In the genomic region with DNA sequence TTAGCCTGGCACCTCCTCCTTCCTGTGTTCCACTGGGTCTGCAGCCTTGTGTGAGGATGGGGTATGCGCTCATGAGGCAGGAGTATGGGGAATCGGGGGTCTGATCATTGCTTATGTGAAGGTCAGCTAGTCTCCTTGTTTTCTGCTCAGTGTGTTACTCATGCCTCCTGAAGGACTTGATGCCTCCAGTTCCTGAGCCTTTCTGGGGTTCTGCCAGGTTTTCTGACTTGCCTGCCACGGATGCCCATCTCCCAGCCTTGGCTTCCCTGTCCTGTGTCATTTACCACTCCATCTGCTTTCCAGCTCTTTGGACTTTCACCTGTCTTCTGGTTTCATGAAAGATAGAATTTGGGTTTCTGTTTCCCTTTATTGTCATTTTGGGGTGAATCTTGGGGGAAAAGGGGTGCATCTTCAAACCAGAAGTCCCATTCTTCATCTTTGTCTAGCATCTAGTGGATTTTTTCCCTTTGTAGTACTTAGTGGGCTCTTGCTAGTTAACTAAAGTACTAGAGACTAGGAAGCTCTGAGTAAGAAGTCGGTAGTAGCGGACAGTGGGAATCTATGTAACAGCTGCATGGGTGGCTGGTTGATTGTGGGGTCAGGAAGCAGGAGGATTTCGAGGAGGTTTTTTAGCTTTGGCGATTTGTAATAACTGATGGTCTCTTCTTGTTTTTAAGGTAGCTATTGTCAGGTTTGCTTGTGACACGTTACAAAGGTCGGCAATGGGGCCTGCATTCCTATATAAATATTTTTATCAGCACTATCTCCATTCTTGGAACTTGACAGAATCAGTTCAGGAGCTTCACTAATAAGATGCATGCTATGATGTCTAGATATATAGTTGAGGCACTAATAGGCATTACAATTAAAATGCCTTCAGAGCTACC, we compare ENCODE assay signal across 9 cellular contexts. TPM values are rescaled to one million over a fixed set of nuclear protein-coding genes. Genes with fewer than 3 reads are reported as not detected.
DNase-seq lines count a peak whose midpoint lies in the region; ATAC-seq and TF ChIP-seq lines count a peak whose summit lies in the region.
"Had no signal": no experiment of that assay in that cellular context is flagged by ENCODE, and none has a peak within 500 bp of the region (broad histone marks: within the 10 kb centered on the region; RNA-seq: fewer than 3 reads in every experiment).

No MANE protein-coding gene starts in this region.

- 74 to 77% (median 76%) methylated on average over 9 of the region's 9 CpGs for WGBS in heart left ventricle, 4 donors
- 89 to 90% methylated on average over 9 of the region's 9 CpGs for WGBS in testis, 2 donors

- H3K79me2 ChIP-seq in SU-DHL-6 (ENCODE audit: insufficient read depth, low read length) = peaks cover 100% of the 10 kb centered on the region

- H3K4me3 ChIP-seq in heart left ventricle = no peak overlapping the region
- H3K4me3 ChIP-seq in SU-DHL-6 (ENCODE audit: insufficient read depth, low read length, poor library complexity, severe bottlenecking) = no peak overlapping the region
- H3K4me3 ChIP-seq in testis = no peak overlapping the region

- ATAC-seq in heart left ventricle = peak; percentile 2 to 28 (median 14)
- ATAC-seq in Right ventricle myocardium inferior = no peak
- ATAC-seq in foreskin keratinocyte = peak; percentile 9
- ATAC-seq in HG02588 (IDR thresholded peaks at IDR 0.05; ENCODE audit: unreplicated experiment) = no peak
- no peak for ATAC-seq in HG02885 (IDR thresholded peaks at IDR 0.05; ENCODE audit: poor library complexity, unreplicated experiment)

- H3F3A ChIP-seq in SU-DHL-6 (ENCODE audit: insufficient read depth) = peaks cover 25% of the 10 kb centered on the region

- peak overlapping the region in 6 of 12 donors; percentile 6 to 72 (median 34) for H3K27ac ChIP-seq in heart left ventricle
- H3K27ac ChIP-seq in SU-DHL-6 (ENCODE audit: low read depth, low read length) = peak overlapping the region; percentile 22; the same call in 1 of the 2 replicates
- H3K27ac ChIP-seq in foreskin keratinocyte = no peak overlapping the region
- H3K27ac ChIP-seq in testis = no peak overlapping the region

- H3K27me3 ChIP-seq in heart left ventricle = no peaks in the 10 kb centered on the region
- no peaks in the 10 kb centered on the region for H3K27me3 ChIP-seq in SU-DHL-6 (ENCODE audit: low read length)
- no peaks in the 10 kb centered on the region for H3K27me3 ChIP-seq in foreskin keratinocyte
- H3K27me3 ChIP-seq in testis = no peaks in the 10 kb centered on the region

- DNase-seq in heart left ventricle (peak in 1 of 5 donors; percentile 45), Right ventricle myocardium inferior (ENCODE audit: missing footprints) (no peak), foreskin keratinocyte (peak in 1 of 2 donors; percentile 9), testis (no peak)
- no peak for DNase-seq in stimulated activated naive CD4-positive, alpha-beta T cell (lab: John Stamatoyannopoulos, UW)
- DNase-seq: endodermal cell had no signal

- intact Hi-C loops in heart left ventricle (cut with DNase I) = no loop called here
- intact Hi-C loops in Right ventricle myocardium inferior (cut with DNase I) = no loop called here
- intact Hi-C loops in testis (cut with DNase I; ENCODE audit: low total_unique reads) = no loop called here

- no peak overlapping the region for H2AFZ ChIP-seq in SU-DHL-6 (ENCODE audit: low read depth, low read length, severe bottlenecking)

- TF ChIP-seq POLR2A in heart left ventricle (IDR thresholded peaks at IDR 0.05) = no peak
- TF ChIP-seq POLR2A in testis (IDR thresholded peaks at IDR 0.05) = no peak

- no peak overlapping the region for H3K9ac ChIP-seq in SU-DHL-6 (ENCODE audit: low read length)

- H4K20me1 ChIP-seq in SU-DHL-6 (ENCODE audit: low read depth, low read length) = peaks cover 15% of the 10 kb centered on the region; the same call in 1 of the 2 replicates

- TF ChIP-seq CTCF in heart left ventricle (IDR thresholded peaks at IDR 0.05) (no peak), SU-DHL-6 (IDR thresholded peaks at IDR 0.05; ENCODE audit: insufficient read depth, low read length, poor library complexity, severe bottlenecking) (no peak), foreskin keratinocyte (conservative IDR thresholded peaks at IDR 0.05) (no peak), testis (IDR thresholded peaks at IDR 0.05) (no peak)

- H3K9me2 ChIP-seq in SU-DHL-6 (replicated peaks; ENCODE audit: insufficient read depth, low read length) = no peaks in the 10 kb centered on the region

- H3K9me3 ChIP-seq in heart left ventricle (no peaks in the 10 kb centered on the region), SU-DHL-6 (ENCODE audit: insufficient read depth, low read length) (no peaks in the 10 kb centered on the region), testis (no peaks in the 10 kb centered on the region)

- H3K36me3 ChIP-seq in heart left ventricle (peaks cover 0 to 12% (median 0%) of the 10 kb centered on the region in 9 donors), SU-DHL-6 (ENCODE audit: low read length) (no peaks in the 10 kb centered on the region), testis (ENCODE audit: low read depth, missing control alignments) (no peaks in the 10 kb centered on the region)

- H3K4me1 ChIP-seq in heart left ventricle (peaks cover 4 to 85% (median 64%) of the 10 kb centered on the region in 12 donors), foreskin keratinocyte (peaks cover 40% of the 10 kb centered on the region), testis (no peaks in the 10 kb centered on the region)

- peak overlapping the region; percentile 91 for H3K4me2 ChIP-seq in SU-DHL-6 (ENCODE audit: low read depth, low read length, poor library complexity, severe bottlenecking)

RNA-seq across cellular contexts. Expression of a gene that starts 8.2 kb away (rescaled TPM):
- total RNA-seq in heart left ventricle = 10 to 100 TPM; 19.3 to 42.0 (median 27.5) TPM
- polyA plus RNA-seq in heart left ventricle = 10 to 100 TPM in 1 of 2 donors, 1 to 10 TPM in 1; 7.6 to 12.4 TPM
- 22.4 TPM for total RNA-seq in Right ventricle myocardium inferior
- 25.2 and 26.2 TPM in 2 replicates for total RNA-seq in foreskin keratinocyte
- polyA plus RNA-seq in foreskin keratinocyte = 9.0 and 11.4 TPM in 2 replicates
- total RNA-seq in testis = 10 to 100 TPM; 33.8 to 41.0 TPM
- polyA plus RNA-seq in testis (ENCODE audit: insufficient read depth, low read depth, low replicate concordance) = 32.7 TPM

Comparison
In these comparisons a context has a peak if more than half of its experiments do, and no peak if none do; other contexts are left out.
1. ATAC-seq: peak in heart left ventricle (4 of 4) and foreskin keratinocyte (single experiment); none in Right ventricle myocardium inferior (single experiment), HG02588 (single experiment) and HG02885 (single experiment).